Comparison of ENCODE assay signal across 1 cellular context in genomic region chr6:112038756-112039430, GRCh38.
TF ChIP-seq lines count a peak whose summit lies in the region.

No MANE protein-coding gene starts in this region.

TF ChIP-seq in IMR-90, 13 proteins besides CTCF, POLR2A, EP300 and RAD21:
- TF ChIP-seq ELK1 (IDR thresholded peaks at IDR 0.05; ENCODE audit: borderline replicate concordance, low read depth, low read length) (no peak), BHLHE40 (IDR thresholded peaks at IDR 0.05; ENCODE audit: low read depth, low read length) (no peak), RFX5 (IDR thresholded peaks at IDR 0.05; ENCODE audit: low read depth, low read length) (no peak), CEBPB (IDR thresholded peaks at IDR 0.05; ENCODE audit: low read depth, low read length) (no peak), CHD1 (IDR thresholded peaks at IDR 0.05; ENCODE audit: low read depth, low read length) (no peak), USF2 (IDR thresholded peaks at IDR 0.05; ENCODE audit: low read depth, low read length) (no peak), FOS (IDR thresholded peaks at IDR 0.05; ENCODE audit: low read depth, low read length) (no peak)
